In the genomic region with DNA sequence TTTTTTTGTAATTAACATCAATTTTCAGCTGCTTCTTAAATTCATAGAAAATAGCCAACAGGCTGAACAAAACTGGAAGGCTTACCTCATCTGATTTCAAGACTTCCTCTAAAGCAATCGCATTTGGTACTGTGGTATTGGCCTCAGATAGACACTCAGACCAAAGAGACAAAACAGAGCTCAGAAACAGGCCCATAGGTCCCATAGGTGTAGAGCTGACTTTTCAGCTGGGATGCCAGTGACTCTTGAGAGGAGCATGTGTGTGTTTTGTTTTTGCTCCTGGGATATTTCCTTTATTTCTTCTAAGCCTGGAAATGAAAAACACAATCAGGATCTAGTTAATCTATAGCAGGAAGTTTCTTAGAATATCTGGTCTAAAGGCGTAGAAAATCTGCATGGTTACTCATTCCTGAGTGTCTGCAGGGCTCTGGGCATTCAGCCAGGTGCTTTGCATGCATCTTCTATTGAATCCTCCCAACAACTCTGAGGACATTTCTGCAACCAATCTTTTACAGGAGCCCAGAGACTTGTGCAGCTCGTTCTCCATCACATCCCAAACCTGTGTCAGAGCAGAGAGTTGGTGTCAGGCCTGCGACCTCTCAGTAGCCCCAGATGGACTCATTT, we compare ENCODE assay signal across 16 cellular contexts.
DNase-seq lines count a peak whose midpoint lies in the region; ATAC-seq and TF ChIP-seq lines count a peak whose summit lies in the region.
"Had no signal": no experiment of that assay in that cellular context is flagged by ENCODE, and none has a peak within 500 bp of the region (broad histone marks: within the 10 kb centered on the region; RNA-seq: fewer than 3 reads in every experiment).

No MANE protein-coding gene starts in this region.

- no peak overlapping the region for H3K4me2 ChIP-seq in Karpas-422 (ENCODE audit: low read depth, low read length, poor library complexity, severe bottlenecking)

- H3K4me3 ChIP-seq in Karpas-422 (ENCODE audit: low read length) (no peak overlapping the region), coronary artery (no peak overlapping the region)
- H3K4me3 ChIP-seq: dorsolateral prefrontal cortex, SJCRH30 had no signal

- H3K4me3 Mint-ChIP-seq in Calu3 (ENCODE audit: low read depth, unreplicated experiment) (no peak overlapping the region), chondrocyte (ENCODE audit: unreplicated experiment) (no peak overlapping the region)
- H3K4me3 Mint-ChIP-seq: immature natural killer cell had no signal

- no peaks in the 10 kb centered on the region for H3K36me3 Mint-ChIP-seq in Calu3 (ENCODE audit: insufficient read depth, unreplicated experiment)
- H3K36me3 Mint-ChIP-seq in chondrocyte (ENCODE audit: low read depth): peaks cover 2% of the 10 kb centered on the region

- H3K9me2 ChIP-seq in Karpas-422 (replicated peaks; ENCODE audit: insufficient read depth, low read length): no peaks in the 10 kb centered on the region

- DNase-seq in Calu3 (peak; percentile 55), Karpas-422 (peak; percentile 52), chondrocyte (ENCODE audit: low spot score) (peak; percentile 13), left colon (peak in 1 of 2 donors; percentile 27), GM20000 (ENCODE audit: low spot score) (no peak), MV-4-11 (lab: John Stamatoyannopoulos, UW) (no peak), coronary artery (ENCODE audit: low spot score) (no peak)
- DNase-seq: activated effector memory CD4-positive, alpha-beta T cell treated with anti-CD3 and anti-CD28 coated beads, Interleukin-2, amount 50 U/mL, for 16 hours; COR-L47; dorsolateral prefrontal cortex; immature natural killer cell; KBM-7; NCI-H2227 treated with DMSO at 0.1 percent for 48 hours; SJCRH30; stimulated activated CD4-positive, alpha-beta T cell treated with anti-CD3 and anti-CD28 coated beads, Interleukin-4, amount 100 ng/mL, for 1 hour had no signal

- H3K9me3 ChIP-seq in Karpas-422 (ENCODE audit: low read length): no peaks in the 10 kb centered on the region
- H3K9me3 ChIP-seq: SJCRH30 had no signal

- H3K9me3 Mint-ChIP-seq in Calu3 (ENCODE audit: low read depth, unreplicated experiment) (peaks cover 3% of the 10 kb centered on the region), chondrocyte (ENCODE audit: low read depth) (peaks cover 3% of the 10 kb centered on the region)

- H3K9ac ChIP-seq in Karpas-422 (ENCODE audit: low read length): no peak overlapping the region

- H3K27ac ChIP-seq in Karpas-422 (ENCODE audit: low read length) (no peak overlapping the region), coronary artery (no peak overlapping the region)
- H3K27ac ChIP-seq: dorsolateral prefrontal cortex, SJCRH30 had no signal

- no peaks in the 10 kb centered on the region for H3K79me2 ChIP-seq in Karpas-422 (ENCODE audit: low read length)

- intact Hi-C loops in Calu3 (cut with micrococcal nuclease; ENCODE audit: unreplicated experiment): no loop called here
- intact Hi-C loops in left colon (cut with DNase I, micrococcal nuclease): no loop called here

- no TSS peak for BruUV-seq in Calu3 (replicated peaks; lab: Mats Ljungman, UMichigan)

- peak; percentile 52 for ATAC-seq in left colon
- ATAC-seq in HG03280 (IDR thresholded peaks at IDR 0.05; ENCODE audit: unreplicated experiment): no peak

- H4K20me1 ChIP-seq in Karpas-422 (ENCODE audit: insufficient read depth, low read depth, low read length): no peaks in the 10 kb centered on the region

- H3K27me3 ChIP-seq in Karpas-422 (ENCODE audit: low read length): no peaks in the 10 kb centered on the region
- H3K27me3 ChIP-seq: dorsolateral prefrontal cortex had no signal

- CTCF ChIA-PET in Calu3 (lab: Charles Lee): no interaction called here

- H3K4me1 Mint-ChIP-seq in Calu3 (ENCODE audit: low read depth, unreplicated experiment) (peaks cover 32% of the 10 kb centered on the region), chondrocyte (ENCODE audit: low read depth) (peaks cover 13% of the 10 kb centered on the region)
- H3K4me1 Mint-ChIP-seq: immature natural killer cell had no signal

- H2AFZ ChIP-seq in Karpas-422 (ENCODE audit: low read length): no peak overlapping the region

- peaks cover 9% of the 10 kb centered on the region for H3K4me1 ChIP-seq in Karpas-422 (ENCODE audit: low read length)
- H3K4me1 ChIP-seq: SJCRH30 had no signal

- TF ChIP-seq CTCF in Calu3 (IDR thresholded peaks at IDR 0.05; ENCODE audit: unreplicated experiment) (no peak), chondrocyte (IDR thresholded peaks at IDR 0.05) (no peak), GM20000 (IDR thresholded peaks at IDR 0.05; ENCODE audit: extremely low read depth, missing control alignments) (no peak), coronary artery (IDR thresholded peaks at IDR 0.05) (no peak)

- no peaks in the 10 kb centered on the region for H3K27me3 Mint-ChIP-seq in Calu3 (ENCODE audit: unreplicated experiment)
- peaks cover 30% of the 10 kb centered on the region for H3K27me3 Mint-ChIP-seq in chondrocyte (ENCODE audit: low read depth)

- peak overlapping the region; percentile 42 for H3K27ac Mint-ChIP-seq in Calu3 (ENCODE audit: unreplicated experiment)
- no peak overlapping the region for H3K27ac Mint-ChIP-seq in chondrocyte (ENCODE audit: unreplicated experiment)
- H3K27ac Mint-ChIP-seq: immature natural killer cell had no signal

- no peaks in the 10 kb centered on the region for H3K36me3 ChIP-seq in Karpas-422 (ENCODE audit: insufficient read depth, low read length)
- H3K36me3 ChIP-seq: SJCRH30 had no signal

Comparison
In these comparisons a context has a peak if more than half of its experiments do, and no peak if none do; other contexts are left out.
1. DNase-seq: peak in Calu3 (single experiment), Karpas-422 (single experiment) and chondrocyte (single experiment); none in GM20000 (single experiment), MV-4-11 (single experiment) and coronary artery (single experiment).